ENCODE assay signal across 1 cellular context in the genomic region with DNA sequence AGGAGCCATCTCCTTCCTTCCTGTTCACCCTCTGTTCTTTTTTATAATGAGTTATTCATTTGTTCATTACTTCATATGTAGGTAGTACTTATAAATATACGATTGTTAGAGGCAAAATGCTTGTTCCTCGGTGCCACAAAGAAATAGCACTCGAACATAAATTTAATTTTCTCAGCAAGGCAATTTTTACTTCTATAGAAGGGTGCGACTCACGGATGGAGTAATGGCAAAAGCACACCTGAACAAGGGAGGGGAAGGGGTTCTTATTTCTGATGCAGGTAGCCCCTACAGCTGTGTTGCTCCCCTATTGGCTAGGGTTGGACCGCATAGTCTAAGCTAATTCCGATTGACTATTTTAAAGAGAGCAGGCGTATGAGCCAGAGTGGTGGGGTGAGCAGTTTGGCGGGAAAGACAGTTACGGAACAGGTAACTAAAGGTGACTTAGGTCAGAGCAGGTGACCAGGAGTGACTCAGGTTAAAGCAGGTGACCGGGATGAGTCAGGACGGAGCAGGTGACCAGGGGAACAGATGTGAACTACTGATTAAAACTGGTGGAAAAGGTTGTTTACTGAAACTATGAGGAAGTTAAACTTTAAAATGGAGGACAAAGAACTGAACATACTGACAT. TPM values are rescaled to one million over a fixed set of nuclear protein-coding genes. Genes with fewer than 3 reads are reported as not detected.
"Had no signal": no experiment of that assay in that cellular context is flagged by ENCODE, and none has a peak within 500 bp of the region (broad histone marks: within the 10 kb centered on the region; RNA-seq: fewer than 3 reads in every experiment).

No MANE protein-coding gene starts in this region.

RNA-seq across cellular contexts. Expression of a gene that starts 40.0 kb away (rescaled TPM):
- polyA plus RNA-seq: naive thymus-derived CD8-positive, alpha-beta T cell had no signal
